Comparison of ENCODE assay signal across 9 cellular contexts in genomic region chr6:53326372-53327016, GRCh38. TPM values are rescaled to one million over a fixed set of nuclear protein-coding genes. Genes with fewer than 3 reads are reported as not detected.
DNase-seq lines count a peak whose midpoint lies in the region; ATAC-seq and TF ChIP-seq lines count a peak whose summit lies in the region.
"Had no signal": no experiment of that assay in that cellular context is flagged by ENCODE, and none has a peak within 500 bp of the region (broad histone marks: within the 10 kb centered on the region; RNA-seq: fewer than 3 reads in every experiment).

No MANE protein-coding gene starts in this region.

- under 1% methylated on average over 11 of the region's 11 CpGs for WGBS in mammary epithelial cell (ENCODE audit: low coverage, missing lambda C conversion rate)

- H4K20me1 ChIP-seq in mammary epithelial cell (ENCODE audit: insufficient read depth, low read length), result no peaks in the 10 kb centered on the region

- no peak overlapping the region for H3K27ac ChIP-seq in A673 (ENCODE audit: low read depth, low read length, poor library complexity, severe bottlenecking)
- peak overlapping the region; percentile 64 for H3K27ac ChIP-seq in mammary epithelial cell (ENCODE audit: insufficient read depth, low read depth, low read length)
- no peak overlapping the region for H3K27ac ChIP-seq in lower lobe of right lung

- in situ Hi-C loops in mammary epithelial cell (cut with MboI; ENCODE audit: low sequenced_read_pairs in 2 of 2), result no loop called here

- intact Hi-C loops in A673 (cut with micrococcal nuclease; ENCODE audit: unreplicated experiment), result no loop called here
- intact Hi-C loops in mammary epithelial cell (cut with micrococcal nuclease), result loop anchor here (1.0 kb wide), 2 partner anchors 22 to 24 kb away; partner anchors contain the start of gene ELOVL5
- intact Hi-C loops in lower lobe of right lung (cut with DNase I), result no loop called here

- DNase-seq in A673 (ENCODE audit: low spot score) (peak; percentile 38), HK-2 (ENCODE audit: unreplicated experiment) (peak; percentile 78), mammary epithelial cell (peak; percentile 97), lower lobe of right lung (no peak), NCI-H2081 treated with DMSO at 0.1 percent for 48 hours (lab: John Stamatoyannopoulos, UW) (no peak)
- DNase-seq: activated CD8-positive, alpha-beta memory T cell treated with anti-CD3 and anti-CD28 coated beads for 24 hours had no signal

- H3K27me3 ChIP-seq in A673 (replicated peaks; ENCODE audit: insufficient read depth, low read depth, low read length, poor library complexity) (no peaks in the 10 kb centered on the region), mammary epithelial cell (ENCODE audit: insufficient read depth, low read length) (no peaks in the 10 kb centered on the region), lower lobe of right lung (ENCODE audit: low read depth) (no peaks in the 10 kb centered on the region)

- TF ChIP-seq CTCF in A673 (conservative IDR thresholded peaks at IDR 0.05; ENCODE audit: low read depth, low read length), result no peak
- TF ChIP-seq CTCF in mammary epithelial cell (conservative IDR thresholded peaks at IDR 0.05 in 1 of 2, IDR thresholded peaks at IDR 0.05 in 1 of 2; ENCODE audit: extremely low read depth in 1 of 2, insufficient read depth in 1 of 2, low read depth in 1 of 2, low read length in 2 of 2), result no peak
- TF ChIP-seq CTCF in lower lobe of right lung (IDR thresholded peaks at IDR 0.05), result no peak

- ATAC-seq in lower lobe of right lung (peak; percentile 61 to 67), GM21737 (IDR thresholded peaks at IDR 0.05; ENCODE audit: unreplicated experiment) (no peak), HG03469 (IDR thresholded peaks at IDR 0.05; ENCODE audit: unreplicated experiment) (no peak), HG03196 (IDR thresholded peaks at IDR 0.05; ENCODE audit: unreplicated experiment) (no peak)

- CTCF ChIA-PET in A673 (lab: Charles Lee) (no interaction called here), mammary epithelial cell (lab: Charles Lee; ENCODE audit: low non-redundant PET) (no interaction called here)

- H2AFZ ChIP-seq in mammary epithelial cell (ENCODE audit: low read depth, low read length), result peak overlapping the region; percentile 63

- POLR2A ChIA-PET in A673 (lab: Charles Lee; ENCODE audit: low non-redundant PET), result no interaction called here

- dilution Hi-C loops in mammary epithelial cell (cut with HindIII; ENCODE audit: low sequenced_read_pairs), result no loop called here

- no TSS peak for BruUV-seq in A673 (replicated peaks; lab: Mats Ljungman, UMichigan)
- no TSS peak for BruUV-seq in mammary epithelial cell (replicated peaks; lab: Mats Ljungman, UMichigan)

- peak overlapping the region; percentile 75 for H3K4me2 ChIP-seq in mammary epithelial cell (ENCODE audit: insufficient read depth, low read depth, low read length)

- peaks cover 81% of the 10 kb centered on the region for H3K79me2 ChIP-seq in mammary epithelial cell (ENCODE audit: insufficient read depth, low read length)

- H3K4me3 ChIP-seq in A673 (ENCODE audit: low read depth, low read length, poor library complexity, severe bottlenecking) (no peak overlapping the region), mammary epithelial cell (replicated peaks in 1 of 3; ENCODE audit: insufficient read depth in 1 of 3, low read depth in 2 of 3, low read length in 3 of 3) (no peak overlapping the region), lower lobe of right lung (no peak overlapping the region)

- peaks cover 14% of the 10 kb centered on the region for H3K4me1 ChIP-seq in A673 (ENCODE audit: insufficient read depth, low read length, poor library complexity, severe bottlenecking)
- H3K4me1 ChIP-seq in mammary epithelial cell (ENCODE audit: insufficient read depth, low read length), result peaks cover 51% of the 10 kb centered on the region
- H3K4me1 ChIP-seq in lower lobe of right lung, result peaks cover 39% of the 10 kb centered on the region

- H3K36me3 ChIP-seq in A673 (ENCODE audit: insufficient read depth, low read length, poor library complexity, severe bottlenecking), result no peaks in the 10 kb centered on the region
- no peaks in the 10 kb centered on the region for H3K36me3 ChIP-seq in mammary epithelial cell (ENCODE audit: insufficient read depth, low read length)
- H3K36me3 ChIP-seq in lower lobe of right lung, result no peaks in the 10 kb centered on the region

- H3K9me3 ChIP-seq in A673 (ENCODE audit: low read depth, low read length, poor library complexity, severe bottlenecking), result no peaks in the 10 kb centered on the region
- H3K9me3 ChIP-seq in mammary epithelial cell (replicated peaks; ENCODE audit: insufficient read depth, low read length), result no peaks in the 10 kb centered on the region
- no peaks in the 10 kb centered on the region for H3K9me3 ChIP-seq in lower lobe of right lung

- peak overlapping the region; percentile 67 for H3K9ac ChIP-seq in mammary epithelial cell (ENCODE audit: insufficient read depth, low read length)

RNA-seq across cellular contexts. Expression of gene ELOVL5, which starts 22.3 kb away (rescaled TPM):
- total RNA-seq in A673 (2021) (98.5 and 99.2 TPM in 2 replicates), mammary epithelial cell (10 to 100 TPM; 50.8 to 71.1 TPM), lower lobe of right lung (72.4 TPM)
- polyA plus RNA-seq in mammary epithelial cell, result 56.2 TPM
- polyA minus RNA-seq in mammary epithelial cell, result 132 TPM

Comparison
In these comparisons a context has a peak if more than half of its experiments do, and no peak if none do; other contexts are left out.
1. DNase-seq: peak in A673 (single experiment), HK-2 (single experiment) and mammary epithelial cell (single experiment); none in lower lobe of right lung (single experiment) and NCI-H2081 treated with DMSO at 0.1 percent for 48 hours (single experiment).
2. ATAC-seq: peak in lower lobe of right lung (2 of 2); none in GM21737 (single experiment), HG03469 (single experiment) and HG03196 (single experiment).